Comparison of ENCODE assay signal across 8 cellular contexts in genomic region chr1:40802078-40803075, GRCh38. TPM values are rescaled to one million over a fixed set of nuclear protein-coding genes. Genes with fewer than 3 reads are reported as not detected.
DNase-seq lines count a peak whose midpoint lies in the region; ATAC-seq, FAIRE-seq and TF ChIP-seq lines count a peak whose summit lies in the region.

No MANE protein-coding gene starts in this region.

- POLR2A ChIA-PET in RWPE1 (lab: Yijun Ruan, JAX; ENCODE audit: low non-redundant PET) = no interaction called here

- intact Hi-C loops in head of caudate nucleus (cut with DNase I) = no loop called here
- intact Hi-C loops in pancreas (cut with DNase I) = no loop called here
- intact Hi-C loops in tibial artery (cut with DNase I; ENCODE audit: low total_unique reads) = no loop called here

- peaks cover 9 to 15% (median 9%) of the 10 kb centered on the region in 3 donors for H3K4me1 ChIP-seq in pancreas
- peaks cover 9 to 97% (median 78%) of the 10 kb centered on the region in 4 donors for H3K4me1 ChIP-seq in tibial artery

- CTCF ChIA-PET in RWPE1 (lab: Yijun Ruan, JAX) = no interaction called here

- TF ChIP-seq CTCF in RWPE1 (conservative IDR thresholded peaks at IDR 0.05; ENCODE audit: low read depth) = no peak
- TF ChIP-seq CTCF in pancreas (IDR thresholded peaks at IDR 0.05) = no peak
- TF ChIP-seq CTCF in tibial artery (IDR thresholded peaks at IDR 0.05) = no peak

- DNase-seq in RWPE1 (ENCODE audit: low spot score) (peak; percentile 95), head of caudate nucleus (peak in 38 of 42 donors; percentile 20 to 76 (median 54)), pancreas (peak; percentile 83 to 92 (median 88)), tibial artery (peak; percentile 75 to 93), GDM1 (lab: John Stamatoyannopoulos, UW) (no peak)
- DNase-seq in activated naive CD4-positive, alpha-beta T cell (lab: John Stamatoyannopoulos, UW) = peak; percentile 57 to 83 (median 70)

- ATAC-seq in GM18498 (IDR thresholded peaks at IDR 0.05; ENCODE audit: unreplicated experiment) (peak; percentile 74), HG03439 (IDR thresholded peaks at IDR 0.05; ENCODE audit: unreplicated experiment) (peak; percentile 58), pancreas (peak; percentile 86 to 95 (median 94))

- WGBS in pancreas, 2 donors = 8 to 11% methylated on average over 58 to 60 of the region's 60 CpGs

- H3K36me3 ChIP-seq in pancreas (no peaks in the 10 kb centered on the region), tibial artery (no peaks in the 10 kb centered on the region)

- no peak for FAIRE-seq in pancreas (lab: Jason Lieb, UNC)

- H3K27ac ChIP-seq in RWPE1 (peak overlapping the region; percentile 46), pancreas (peak overlapping the region; percentile 11 to 70 (median 44)), tibial artery (peak overlapping the region; percentile 79 to 85)

- H3K9me3 ChIP-seq in pancreas = no peaks in the 10 kb centered on the region
- H3K9me3 ChIP-seq in tibial artery = no peaks in the 10 kb centered on the region

- no peaks in the 10 kb centered on the region for H3K27me3 ChIP-seq in pancreas
- H3K27me3 ChIP-seq in tibial artery = no peaks in the 10 kb centered on the region

- peak overlapping the region in 3 of 4 donors; percentile 7 to 43 (median 34) for H3K4me3 ChIP-seq in pancreas
- peak overlapping the region; percentile 45 to 51 for H3K4me3 ChIP-seq in tibial artery

RNA-seq across cellular contexts. Expression of gene KCNQ4, which starts 18.8 kb away (rescaled TPM):
- 1 to 10 TPM in 3 of 6 donors, under 1 TPM in 3; 0.35 to 1.7 (median 0.93) TPM for total RNA-seq in pancreas
- polyA plus RNA-seq in pancreas = 1 to 10 TPM; 4.1 to 6.5 TPM

RNA-seq across cellular contexts. Expression of gene CITED4, which starts 59.8 kb away (rescaled TPM):
- total RNA-seq in pancreas = 10 to 100 TPM; 41.1 to 81.2 (median 51.1) TPM
- 10 to 100 TPM; 47.8 to 63.3 TPM for polyA plus RNA-seq in pancreas
